17 cellular contexts compared by ENCODE assay signal in genomic region chr15:49082960-49083359, GRCh38. TPM values are rescaled to one million over a fixed set of nuclear protein-coding genes. Genes with fewer than 3 reads are reported as not detected.
DNase-seq lines count a peak whose midpoint lies in the region; TF ChIP-seq lines count a peak whose summit lies in the region.
"Had no signal": no experiment of that assay in that cellular context is flagged by ENCODE, and none has a peak within 500 bp of the region (broad histone marks: within the 10 kb centered on the region; RNA-seq: fewer than 3 reads in every experiment).

No MANE protein-coding gene starts in this region.

- TF ChIP-seq POLR2A in vagina (IDR thresholded peaks at IDR 0.05), result no peak

- H3F3A ChIP-seq in SK-N-SH (replicated peaks; ENCODE audit: insufficient read depth), result peaks cover 3% of the 10 kb centered on the region

- H2AFZ ChIP-seq in SK-N-SH (ENCODE audit: low read depth) (0 out of 2 replicates have a peak overlapping the region, but pooled peaks have one; percentile 0), fibroblast of lung (ENCODE audit: low read length) (no peak overlapping the region), osteoblast (ENCODE audit: low read length) (peak overlapping the region; percentile 5)

- H3K27ac ChIP-seq in SK-N-SH (ENCODE audit: low read depth in 2 of 2, low read length in 1 of 2) (peak overlapping the region in 1 of 2 experiments; percentile 75; a peak in 2 of 4 replicates), fibroblast of lung (ENCODE audit: insufficient read depth, low read length) (peak overlapping the region; percentile 56), osteoblast (ENCODE audit: low read depth, low read length) (peak overlapping the region; percentile 42), vagina (no peak overlapping the region)
- H3K27ac ChIP-seq: prostate gland had no signal

- H3K36me3 ChIP-seq in SK-N-SH (replicated peaks in 1 of 2; ENCODE audit: control insufficient read depth in 1 of 2, insufficient read depth in 2 of 2, low read length in 1 of 2) (no peaks in the 10 kb centered on the region), fibroblast of lung (ENCODE audit: control insufficient read depth, insufficient read depth, low read length) (no peaks in the 10 kb centered on the region), osteoblast (ENCODE audit: insufficient read depth, low read length) (no peaks in the 10 kb centered on the region), vagina (no peaks in the 10 kb centered on the region)
- H3K36me3 ChIP-seq: prostate gland had no signal

- TF ChIP-seq RAD21 in SK-N-SH (IDR thresholded peaks at IDR 0.05; ENCODE audit: low read length), result no peak

- POLR2A ChIA-PET in SK-N-SH (lab: Yijun Ruan, JAX), result no interaction called here

- TF ChIP-seq CTCF in AG10803 (conservative IDR thresholded peaks at IDR 0.05; ENCODE audit: low read length) (no peak), SK-N-SH (IDR thresholded peaks at IDR 0.05) (no peak), fibroblast of lung (conservative IDR thresholded peaks at IDR 0.05 in 1 of 2, IDR thresholded peaks at IDR 0.05 in 1 of 2; ENCODE audit: low read depth in 1 of 2, low read length in 2 of 2) (no peak), osteoblast (IDR thresholded peaks at IDR 0.05; ENCODE audit: extremely low read depth, low read depth, low read length) (no peak), vagina (IDR thresholded peaks at IDR 0.05) (no peak)

- H3K27me3 ChIP-seq in SK-N-SH (ENCODE audit: insufficient read depth) (no peaks in the 10 kb centered on the region), fibroblast of lung (ENCODE audit: control insufficient read depth, insufficient read depth, low read length) (no peaks in the 10 kb centered on the region), osteoblast (ENCODE audit: insufficient read depth, low read length) (no peaks in the 10 kb centered on the region), vagina (no peaks in the 10 kb centered on the region)

- intact Hi-C loops in vagina (cut with DNase I), result no loop called here

- no peak for TF ChIP-seq EP300 in SK-N-SH (IDR thresholded peaks at IDR 0.05; ENCODE audit: borderline replicate concordance in 1 of 2, low read depth in 1 of 2, low read length in 1 of 2)

- no peaks in the 10 kb centered on the region for H3K9me2 ChIP-seq in SK-N-SH

- H3K79me2 ChIP-seq in SK-N-SH (ENCODE audit: insufficient read depth) (no peaks in the 10 kb centered on the region), fibroblast of lung (ENCODE audit: control insufficient read depth, insufficient read depth, low read length) (no peaks in the 10 kb centered on the region), osteoblast (ENCODE audit: insufficient read depth, low read length) (no peaks in the 10 kb centered on the region)

- H3K9me3 ChIP-seq in SK-N-SH, result no peaks in the 10 kb centered on the region
- no peaks in the 10 kb centered on the region for H3K9me3 ChIP-seq in fibroblast of lung (ENCODE audit: control insufficient read depth, insufficient read depth, low read depth, low read length)
- no peaks in the 10 kb centered on the region for H3K9me3 ChIP-seq in osteoblast (ENCODE audit: low read depth, low read length)
- no peaks in the 10 kb centered on the region for H3K9me3 ChIP-seq in vagina
- H3K9me3 ChIP-seq: prostate gland had no signal

- CTCF ChIA-PET in SK-N-SH (lab: Yijun Ruan, JAX), result no interaction called here

- no peaks in the 10 kb centered on the region; a peak in 1 of 4 replicates for H3K4me1 ChIP-seq in SK-N-SH (ENCODE audit: control insufficient read depth in 1 of 2, insufficient read depth in 2 of 2, low read depth in 1 of 2, low read length in 1 of 2)
- H3K4me1 ChIP-seq in fibroblast of lung (ENCODE audit: control insufficient read depth, extremely low read depth, insufficient read depth, low read length), result peaks cover 6% of the 10 kb centered on the region
- peaks cover 12% of the 10 kb centered on the region for H3K4me1 ChIP-seq in osteoblast (ENCODE audit: insufficient read depth, low read length)
- peaks cover 6% of the 10 kb centered on the region for H3K4me1 ChIP-seq in vagina
- H3K4me1 ChIP-seq: prostate gland had no signal

- H3K4me3 ChIP-seq in AG10803 (ENCODE audit: low read length), result no peak overlapping the region
- no peak overlapping the region for H3K4me3 ChIP-seq in SK-N-SH (ENCODE audit: low read depth in 2 of 2, low read length in 1 of 2)
- H3K4me3 ChIP-seq in fibroblast of lung (replicated peaks in 1 of 4; ENCODE audit: control extremely low read depth in 1 of 4, insufficient read depth in 1 of 4, low read depth in 3 of 4, low read length in 4 of 4), result no peak overlapping the region
- H3K4me3 ChIP-seq in osteoblast (ENCODE audit: insufficient read depth, low read length), result no peak overlapping the region
- no peak overlapping the region for H3K4me3 ChIP-seq in vagina
- H3K4me3 ChIP-seq: prostate gland, skin epidermis had no signal

- DNase-seq in AG10803 (ENCODE audit: low read depth), result peak; percentile 92
- DNase-seq in SK-N-SH, result no peak
- DNase-seq in fibroblast of lung (ENCODE audit: low read depth in 2 of 2), result peak; percentile 68 to 91
- DNase-seq in osteoblast (ENCODE audit: insufficient read length, low spot score, missing footprints), result peak; percentile 66
- DNase-seq in activated CD4-positive, alpha-beta T cell treated with anti-CD3 and anti-CD28 coated beads, Interleukin-2, amount 50 U/mL, for 1 hour, result no peak
- DNase-seq in cortex of kidney (lab: John Stamatoyannopoulos, UW), result no peak
- DNase-seq in CD1c-positive myeloid dendritic cell (ENCODE audit: extremely low spot score), result no peak
- no peak for DNase-seq in vagina (ENCODE audit: extremely low spot score in 2 of 2)
- DNase-seq: activated CD8-positive, alpha-beta memory T cell treated with anti-CD3 and anti-CD28 coated beads, Interleukin-2, amount 50 U/mL, for 48 hours; activated gamma-delta T cell; DND-41; NCI-H1417; OCI-M1; SIG-M5; stimulated activated CD4-positive, alpha-beta T cell treated with anti-CD3 and anti-CD28 coated beads, Interleukin-4, amount 100 ng/mL, for 24 hours had no signal

- no peaks in the 10 kb centered on the region for H4K20me1 ChIP-seq in SK-N-SH (ENCODE audit: insufficient read depth)
- H4K20me1 ChIP-seq in fibroblast of lung (ENCODE audit: control insufficient read depth, extremely low read depth, insufficient read depth, low read length), result no peaks in the 10 kb centered on the region
- no peaks in the 10 kb centered on the region for H4K20me1 ChIP-seq in osteoblast (ENCODE audit: insufficient read depth, low read length)

- H3K9ac ChIP-seq in SK-N-SH (no peak overlapping the region), fibroblast of lung (ENCODE audit: insufficient read depth, low read length) (no peak overlapping the region)

- WGBS in SK-N-SH (ENCODE audit: low lambda C conversion rate), result 19% methylated on average over 1 of the region's 1 CpG

- no peak overlapping the region for H3K4me2 ChIP-seq in SK-N-SH
- H3K4me2 ChIP-seq in fibroblast of lung (ENCODE audit: extremely low read depth, insufficient read depth, low read length), result peak overlapping the region; percentile 66
- H3K4me2 ChIP-seq in osteoblast (ENCODE audit: insufficient read depth, low read length), result no peak overlapping the region

TF ChIP-seq in SK-N-SH, 30 proteins besides CTCF, POLR2A, EP300 and RAD21:
- no peak for TF ChIP-seq USF1 (IDR thresholded peaks at IDR 0.05; ENCODE audit: borderline replicate concordance, low read depth)
- peak; percentile 43; the same call in 1 of the 2 replicates for TF ChIP-seq TCF12 (IDR thresholded peaks at IDR 0.05)
TF ChIP-seq in SK-N-SH: peak in this region for 1.

RNA-seq across cellular contexts. Expression of gene SECISBP2L, which starts 36.7 kb away (rescaled TPM):
- polyA plus RNA-seq in SK-N-SH (2012; rRNA removed), result 6.0 and 7.7 TPM in 2 replicates
- 8.8 and 9.0 TPM in 2 replicates for polyA plus RNA-seq in SK-N-SH (2012; cell fraction: cytosol; rRNA removed)
- polyA plus RNA-seq in SK-N-SH (2012; cell fraction: nucleus; rRNA removed), result 6.7 and 12.3 TPM in 2 replicates
- total RNA-seq in fibroblast of lung, result 42.1 and 44.3 TPM in 2 replicates
- polyA plus RNA-seq in fibroblast of lung, result 24.0 and 25.7 TPM in 2 replicates
- 15.7 and 19.8 TPM in 2 replicates for polyA plus RNA-seq in fibroblast of lung (2012)
- 36.1 and 44.7 TPM in 2 replicates for polyA minus RNA-seq in fibroblast of lung (ENCODE audit: low replicate concordance)
- 42.3 and 52.7 TPM in 2 replicates for total RNA-seq in osteoblast
- total RNA-seq in vagina, result 24.3 TPM

Comparison
In these comparisons a context has a peak if more than half of its experiments do, and no peak if none do; other contexts are left out.
1. DNase-seq: peak in AG10803 (single experiment), fibroblast of lung (2 of 2) and osteoblast (single experiment); none in SK-N-SH (single experiment), activated CD4-positive, alpha-beta T cell treated with anti-CD3 and anti-CD28 coated beads, Interleukin-2, amount 50 U/mL, for 1 hour (single experiment), cortex of kidney (single experiment), CD1c-positive myeloid dendritic cell (single experiment) and vagina (0 of 2).